ENCODE assay signal across 17 cellular contexts in genomic region chr12:162467-163307, GRCh38. TPM values are rescaled to one million over a fixed set of nuclear protein-coding genes. Genes with fewer than 3 reads are reported as not detected.
DNase-seq lines count a peak whose midpoint lies in the region; ATAC-seq, FAIRE-seq and TF ChIP-seq lines count a peak whose summit lies in the region.
"Had no signal": no experiment of that assay in that cellular context is flagged by ENCODE, and none has a peak within 500 bp of the region (broad histone marks: within the 10 kb centered on the region; RNA-seq: fewer than 3 reads in every experiment).

No MANE protein-coding gene starts in this region.

- TF ChIP-seq CTCF in cardiac muscle cell (IDR thresholded peaks at IDR 0.05; ENCODE audit: low read depth, low read length): no peak
- TF ChIP-seq CTCF in WTC11 (IDR thresholded peaks at IDR 0.05): no peak
- no peak for TF ChIP-seq CTCF in Calu3 (IDR thresholded peaks at IDR 0.05; ENCODE audit: unreplicated experiment)

- H3K27ac Mint-ChIP-seq in WTC11 (no peak overlapping the region), Calu3 (ENCODE audit: unreplicated experiment) (no peak overlapping the region)
- no peak overlapping the region for H3K27ac Mint-ChIP-seq in stimulated activated memory B cell treated with anti-CD40 and anti-IgM and Interleukin-4, amounts not matched to agents 10 μg/mL and 1 μg/mL and 100 μg/mL, for 72 hours
- H3K27ac Mint-ChIP-seq: activated naive CD4-positive, alpha-beta T cell treated with anti-CD3 and anti-CD28 coated beads, Interleukin-2, amount 50 U/mL, for 72 hours; natural killer cell treated with Interleukin-12 subunit alpha and Interleukin-12 subunit beta and Interleukin-15 and Interleukin-18, amount 100 ng/mL, for 72 hours; T-helper 17 cell had no signal

- intact Hi-C loops in right cardiac atrium (cut with DNase I) (no loop called here), Calu3 (cut with micrococcal nuclease; ENCODE audit: unreplicated experiment) (no loop called here)

- no peaks in the 10 kb centered on the region for H3K36me3 Mint-ChIP-seq in WTC11
- no peaks in the 10 kb centered on the region for H3K36me3 Mint-ChIP-seq in stimulated activated memory B cell treated with anti-CD40 and anti-IgM and Interleukin-4, amounts not matched to agents 10 μg/mL and 1 μg/mL and 100 μg/mL, for 72 hours
- peaks cover 5% of the 10 kb centered on the region for H3K36me3 Mint-ChIP-seq in Calu3 (ENCODE audit: insufficient read depth, unreplicated experiment)
- H3K36me3 Mint-ChIP-seq: activated naive CD4-positive, alpha-beta T cell treated with anti-CD3 and anti-CD28 coated beads, Interleukin-2, amount 50 U/mL, for 72 hours; natural killer cell treated with Interleukin-12 subunit alpha and Interleukin-12 subunit beta and Interleukin-15 and Interleukin-18, amount 100 ng/mL, for 72 hours had no signal

- BruUV-seq in Calu3 (replicated peaks; lab: Mats Ljungman, UMichigan): no TSS peak

- 80% methylated on average over 18 of the region's 18 CpGs for WGBS in right cardiac atrium

- H3K4me3 ChIP-seq in cardiac muscle cell (no peak overlapping the region), right cardiac atrium (ENCODE audit: low read length) (no peak overlapping the region)
- H3K4me3 ChIP-seq: right lobe of liver, transverse colon had no signal

- H3K9me3 Mint-ChIP-seq in WTC11: no peaks in the 10 kb centered on the region
- H3K9me3 Mint-ChIP-seq in stimulated activated memory B cell treated with anti-CD40 and anti-IgM and Interleukin-4, amounts not matched to agents 10 μg/mL and 1 μg/mL and 100 μg/mL, for 72 hours: no peaks in the 10 kb centered on the region
- no peaks in the 10 kb centered on the region for H3K9me3 Mint-ChIP-seq in Calu3 (ENCODE audit: low read depth, unreplicated experiment)
- H3K9me3 Mint-ChIP-seq: activated naive CD4-positive, alpha-beta T cell treated with anti-CD3 and anti-CD28 coated beads, Interleukin-2, amount 50 U/mL, for 72 hours; natural killer cell treated with Interleukin-12 subunit alpha and Interleukin-12 subunit beta and Interleukin-15 and Interleukin-18, amount 100 ng/mL, for 72 hours had no signal

- H3K36me3 ChIP-seq in cardiac muscle cell: no peaks in the 10 kb centered on the region
- H3K36me3 ChIP-seq: breast epithelium, right lobe of liver, transverse colon had no signal

- peak overlapping the region; percentile 6 for H3K27ac ChIP-seq in cardiac muscle cell
- H3K27ac ChIP-seq in right cardiac atrium (ENCODE audit: low read length): no peak overlapping the region
- H3K27ac ChIP-seq: breast epithelium, right lobe of liver, transverse colon had no signal

- no peaks in the 10 kb centered on the region for H3K9me3 ChIP-seq in cardiac muscle cell (ENCODE audit: low read depth)
- H3K9me3 ChIP-seq in right cardiac atrium (ENCODE audit: control insufficient read depth, low read length): no peaks in the 10 kb centered on the region
- H3K9me3 ChIP-seq: breast epithelium, right lobe of liver, transverse colon had no signal

- H3K27me3 ChIP-seq in cardiac muscle cell (no peaks in the 10 kb centered on the region), right cardiac atrium (ENCODE audit: control insufficient read depth, insufficient read depth) (no peaks in the 10 kb centered on the region)
- H3K27me3 ChIP-seq: breast epithelium, right lobe of liver, transverse colon had no signal

- POLR2A ChIA-PET in WTC11 (lab: Charles Lee): no interaction called here

- no peaks in the 10 kb centered on the region for H3K4me1 ChIP-seq in cardiac muscle cell (ENCODE audit: low read depth)
- H3K4me1 ChIP-seq in right cardiac atrium (ENCODE audit: control insufficient read depth, insufficient read depth, low read length): no peaks in the 10 kb centered on the region
- H3K4me1 ChIP-seq: breast epithelium, transverse colon had no signal

- DNase-seq in cardiac muscle cell (ENCODE audit: low read depth in 1 of 2, low spot score in 1 of 2) (no peak), right cardiac atrium (no peak), NCI-H2171 treated with DMSO at 0.1 percent for 48 hours (lab: John Stamatoyannopoulos, UW) (peak; percentile 99), WTC11 (ENCODE audit: low spot score) (no peak), RCC 7860 (ENCODE audit: low spot score) (no peak), NCI-H146 (lab: John Stamatoyannopoulos, UW) (no peak), Calu3 (no peak)
- DNase-seq: activated CD4-positive, CD25-positive, alpha-beta regulatory T cell treated with anti-CD3 and anti-CD28 coated beads, Interleukin-2, amount 50 U/mL, for 72 hours; effector memory CD4-positive, alpha-beta T cell; T-helper 17 cell; transverse colon had no signal

- no peak for FAIRE-seq in RCC 7860 (lab: Jason Lieb, UNC)

- CTCF ChIA-PET in WTC11 (lab: Charles Lee) (interaction anchor here (2.1 kb wide), 1 partner anchor 57 kb away, joined by 7 read pairs; no protein-coding TSS in a partner anchor), Calu3 (lab: Charles Lee) (no interaction called here)

- H3K4me3 Mint-ChIP-seq in WTC11 (no peak overlapping the region), Calu3 (ENCODE audit: low read depth, unreplicated experiment) (no peak overlapping the region)
- H3K4me3 Mint-ChIP-seq in stimulated activated memory B cell treated with anti-CD40 and anti-IgM and Interleukin-4, amounts not matched to agents 10 μg/mL and 1 μg/mL and 100 μg/mL, for 72 hours: no peak overlapping the region
- H3K4me3 Mint-ChIP-seq: natural killer cell treated with Interleukin-12 subunit alpha and Interleukin-12 subunit beta and Interleukin-15 and Interleukin-18, amount 100 ng/mL, for 72 hours; T-helper 17 cell had no signal

- H3K4me1 Mint-ChIP-seq in WTC11 (peaks cover 12% of the 10 kb centered on the region), Calu3 (ENCODE audit: low read depth, unreplicated experiment) (no peaks in the 10 kb centered on the region)
- no peaks in the 10 kb centered on the region for H3K4me1 Mint-ChIP-seq in stimulated activated memory B cell treated with anti-CD40 and anti-IgM and Interleukin-4, amounts not matched to agents 10 μg/mL and 1 μg/mL and 100 μg/mL, for 72 hours

- ATAC-seq in right cardiac atrium: no peak
- peak; percentile 45 for ATAC-seq in WTC11
- peak; percentile 59 for ATAC-seq in stimulated activated memory B cell treated with anti-CD40 and anti-IgM and Interleukin-4, amounts not matched to agents 10 μg/mL and 1 μg/mL and 100 μg/mL, for 72 hours
- ATAC-seq: right lobe of liver, T-helper 17 cell had no signal

- H3K27me3 Mint-ChIP-seq in WTC11 (ENCODE audit: low read depth) (no peaks in the 10 kb centered on the region), Calu3 (ENCODE audit: unreplicated experiment) (peaks cover 88% of the 10 kb centered on the region)
- H3K27me3 Mint-ChIP-seq in stimulated activated memory B cell treated with anti-CD40 and anti-IgM and Interleukin-4, amounts not matched to agents 10 μg/mL and 1 μg/mL and 100 μg/mL, for 72 hours: peaks cover 14% of the 10 kb centered on the region

TF ChIP-seq in WTC11, 78 proteins besides CTCF, POLR2A, EP300 and RAD21:
- TF ChIP-seq ZNF263 (CRISPR knock-in tag; IDR thresholded peaks at IDR 0.05; ENCODE audit: low read depth): 0 out of 2 replicates have a peak, but pooled peaks have one; percentile 36
- TF ChIP-seq ZNF317 (CRISPR knock-in tag; IDR thresholded peaks at IDR 0.05; ENCODE audit: borderline replicate concordance, low read depth): no peak

RNA-seq across cellular contexts. Expression of gene SLC6A12, which starts 51.3 kb away (rescaled TPM):
- total RNA-seq in cardiac muscle cell (0.33 and 0.63 TPM in 2 replicates), right cardiac atrium (1 to 10 TPM in 3 of 4 donors, under 1 TPM in 1; 0.89 to 2.9 (median 1.3) TPM), WTC11 (2021) (0.39 to 0.79 TPM (median 0.76 TPM) in 3 replicates), Calu3 (2022) (0.90 and 1.8 TPM in 2 replicates)
- polyA plus RNA-seq in cardiac muscle cell (0.24 and 0.52 TPM in 2 replicates), right cardiac atrium (0.20 TPM)
- total RNA-seq: activated naive CD4-positive, alpha-beta T cell treated with anti-CD3 and anti-CD28 coated beads, Interleukin-2, amount 50 U/mL, for 72 hours; lung microvascular endothelial cell; T-helper 17 cell had no signal

Comparison
In these comparisons a context has a peak if more than half of its experiments do, and no peak if none do; other contexts are left out.
1. ATAC-seq: peak in WTC11 (single experiment) and stimulated activated memory B cell treated with anti-CD40 and anti-IgM and Interleukin-4, amounts not matched to agents 10 μg/mL and 1 μg/mL and 100 μg/mL, for 72 hours (single experiment); none in right cardiac atrium (0 of 2).